ENCODE assay signal across 9 cellular contexts in genomic region chr3:120092444-120092843, GRCh38. TPM values are rescaled to one million over a fixed set of nuclear protein-coding genes. Genes with fewer than 3 reads are reported as not detected.
DNase-seq lines count a peak whose midpoint lies in the region; ATAC-seq and TF ChIP-seq lines count a peak whose summit lies in the region.
"Had no signal": no experiment of that assay in that cellular context is flagged by ENCODE, and none has a peak within 500 bp of the region (broad histone marks: within the 10 kb centered on the region; RNA-seq: fewer than 3 reads in every experiment).

No MANE protein-coding gene starts in this region.

- H3K9me2 ChIP-seq in OCI-LY1 (ENCODE audit: low read depth, low read length): no peaks in the 10 kb centered on the region

- H3K27me3 ChIP-seq in GM06990 (replicated peaks; ENCODE audit: control insufficient read depth, insufficient read depth, low read length): no peaks in the 10 kb centered on the region
- no peaks in the 10 kb centered on the region for H3K27me3 ChIP-seq in OCI-LY1 (ENCODE audit: insufficient read depth, low read length)

- H3K9me3 ChIP-seq in OCI-LY1 (ENCODE audit: low read length): no peaks in the 10 kb centered on the region

- 0 out of 2 replicates have a peak, but pooled peaks cover 2% of the 10 kb centered on the region for H3F3A ChIP-seq in OCI-LY1 (ENCODE audit: insufficient read depth, low read length)

- H3K27ac ChIP-seq in OCI-LY1 (ENCODE audit: low read depth, low read length, poor library complexity, severe bottlenecking): no peak overlapping the region

- peak overlapping the region; percentile 79 for H3K9ac ChIP-seq in OCI-LY1 (ENCODE audit: low read length)

- peaks cover 73% of the 10 kb centered on the region for H3K79me2 ChIP-seq in OCI-LY1 (ENCODE audit: insufficient read depth, low read length)

- ATAC-seq in HG02973 (IDR thresholded peaks at IDR 0.05; ENCODE audit: unreplicated experiment) (no peak), GM18505 (IDR thresholded peaks at IDR 0.05; ENCODE audit: unreplicated experiment) (no peak), GM21515 (IDR thresholded peaks at IDR 0.05; ENCODE audit: unreplicated experiment) (no peak)

- H3K4me3 ChIP-seq in GM06990 (replicated peaks; ENCODE audit: low read depth, low read length) (peak overlapping the region; percentile 91), OCI-LY1 (ENCODE audit: low read depth, low read length, poor library complexity, severe bottlenecking) (peak overlapping the region; percentile 84), fibroblast of the aortic adventitia (ENCODE audit: low read depth, low read length) (peak overlapping the region; percentile 78), retinal pigment epithelial cell (ENCODE audit: low read length) (peak overlapping the region; percentile 95)

- peak overlapping the region; percentile 78 for H3K4me2 ChIP-seq in OCI-LY1 (ENCODE audit: low read length)

- H4K20me1 ChIP-seq in OCI-LY1 (ENCODE audit: insufficient read depth, low read length): no peaks in the 10 kb centered on the region

- no peak for TF ChIP-seq POLR2A in GM18505 (IDR thresholded peaks at IDR 0.05; ENCODE audit: borderline replicate concordance, extremely low read depth, insufficient read depth, insufficient read length)

- TF ChIP-seq CTCF in GM06990 (IDR thresholded peaks at IDR 0.05; ENCODE audit: insufficient read depth, low read length, poor library complexity, severe bottlenecking) (no peak), OCI-LY1 (IDR thresholded peaks at IDR 0.05; ENCODE audit: low read length) (no peak), fibroblast of the aortic adventitia (IDR thresholded peaks at IDR 0.05; ENCODE audit: insufficient read depth, low read length) (no peak), retinal pigment epithelial cell (conservative IDR thresholded peaks at IDR 0.05; ENCODE audit: low read depth, low read length) (no peak)

- H3K36me3 ChIP-seq in GM06990 (ENCODE audit: control insufficient read depth, insufficient read depth, low read length) (no peaks in the 10 kb centered on the region), OCI-LY1 (ENCODE audit: insufficient read depth, low read length) (no peaks in the 10 kb centered on the region; the same call in 1 of the 2 replicates)

- H3K4me1 ChIP-seq in OCI-LY1 (ENCODE audit: insufficient read depth, low read length, severe bottlenecking): peaks cover 52% of the 10 kb centered on the region

- no peak overlapping the region for H2AFZ ChIP-seq in OCI-LY1 (ENCODE audit: low read length)

- DNase-seq in GM06990 (ENCODE audit: extremely low read depth, insufficient read length) (no peak), fibroblast of the aortic adventitia (ENCODE audit: low read depth) (no peak), retinal pigment epithelial cell (ENCODE audit: low read depth) (no peak), DMS79 treated with DMSO at 0.1 percent for 48 hours (lab: John Stamatoyannopoulos, UW) (no peak)
- DNase-seq: NCI-H1417 treated with DMSO at 0.1 percent for 48 hours had no signal

RNA-seq across cellular contexts. Expression of gene GSK3B, which starts 1.8 kb away (rescaled TPM):
- total RNA-seq in fibroblast of the aortic adventitia (ENCODE audit: low replicate concordance): 74.1 and 123 TPM in 2 replicates
